8 cellular contexts compared by ENCODE assay signal in the genomic region with DNA sequence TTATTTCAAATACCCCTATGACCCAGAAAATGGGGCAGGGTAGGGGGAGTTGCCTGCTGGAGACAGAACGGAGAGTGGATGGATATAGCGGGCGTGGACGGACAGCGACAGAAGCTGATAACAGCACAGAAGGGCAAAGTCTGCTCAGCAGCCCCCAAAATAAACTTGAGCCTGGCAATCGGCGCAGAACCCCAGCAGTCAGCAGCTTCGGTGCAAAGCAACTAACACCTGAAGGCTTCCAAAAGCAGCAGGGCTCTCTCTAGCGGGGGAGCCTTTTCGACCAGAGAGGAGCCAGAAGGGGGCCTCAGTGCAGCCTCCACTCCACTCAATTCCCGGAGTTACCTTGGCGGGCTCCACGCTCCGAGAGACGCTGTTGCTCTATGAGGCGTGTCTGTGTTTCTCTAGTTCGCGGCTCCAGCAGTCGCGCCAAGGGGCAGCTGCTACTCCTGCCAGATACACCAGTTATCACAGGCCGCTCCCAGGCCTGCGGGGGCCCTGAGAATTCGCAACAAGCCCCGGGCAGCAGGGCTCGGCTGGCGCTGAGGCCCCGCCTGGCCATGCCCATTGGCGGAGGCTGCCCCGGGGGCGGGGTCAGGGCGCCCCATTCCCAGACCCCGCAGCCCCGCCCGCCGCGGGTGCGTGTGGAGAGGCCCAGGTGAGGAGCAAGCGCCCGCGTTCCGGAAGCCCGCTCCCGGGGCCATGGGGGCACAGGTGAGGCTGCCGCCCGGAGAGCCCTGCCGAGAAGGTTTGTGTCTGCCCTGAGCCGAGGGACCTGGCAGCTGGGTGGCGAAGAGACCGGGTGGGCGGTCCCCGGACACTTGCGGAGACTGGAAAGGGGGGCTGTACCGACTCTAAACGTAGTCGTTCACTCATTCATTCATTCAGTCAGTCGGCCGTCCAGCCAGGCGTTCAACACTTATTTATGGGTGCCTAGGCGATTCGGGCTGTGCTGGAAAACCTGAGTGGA. TPM values are rescaled to one million over a fixed set of nuclear protein-coding genes. Genes with fewer than 3 reads are reported as not detected.
DNase-seq lines count a peak whose midpoint lies in the region; ATAC-seq, FAIRE-seq and TF ChIP-seq lines count a peak whose summit lies in the region.

A gene (minus strand): TSS at position 541 of the 967 bp plus-strand sequence. CDS start 63,992 bp downstream, outside the sequence.
A gene (plus strand): TSS at position 632 of the 967 bp plus-strand sequence. CDS start 68 bp downstream, at position 700.

- H3K27me3 Mint-ChIP-seq in nephron (ENCODE audit: low read depth): peaks cover 42% of the 10 kb centered on the region
- peaks cover 29% of the 10 kb centered on the region for H3K27me3 Mint-ChIP-seq in stimulated activated naive CD8-positive, alpha-beta T cell treated with anti-CD3 and anti-CD28 coated beads, Interleukin-15, Interleukin-2, amounts not matched to agents 100 ng/mL and 50 ng/mL, for 24 hours

- ATAC-seq in GM21723 (IDR thresholded peaks at IDR 0.05; ENCODE audit: unreplicated experiment): peak; percentile 95

- TF ChIP-seq RAD21 in Ishikawa (IDR thresholded peaks at IDR 0.05; ENCODE audit: low read depth): 0 out of 2 replicates have a peak, but pooled peaks have one; percentile 2

- peaks cover 5% of the 10 kb centered on the region for H3K4me1 Mint-ChIP-seq in nephron
- peaks cover 33% of the 10 kb centered on the region for H3K4me1 Mint-ChIP-seq in stimulated activated naive CD8-positive, alpha-beta T cell treated with anti-CD3 and anti-CD28 coated beads, Interleukin-15, Interleukin-2, amounts not matched to agents 100 ng/mL and 50 ng/mL, for 24 hours (ENCODE audit: low read depth)

- no peak for FAIRE-seq in RCC 7860 (lab: Jason Lieb, UNC)

- H3K27ac Mint-ChIP-seq in nephron: peak within 1 kb of the TSS; percentile 39 to 73 (median 70)
- peak within 1 kb of the TSS; percentile 58 for H3K27ac Mint-ChIP-seq in stimulated activated naive CD8-positive, alpha-beta T cell treated with anti-CD3 and anti-CD28 coated beads, Interleukin-15, Interleukin-2, amounts not matched to agents 100 ng/mL and 50 ng/mL, for 24 hours

- H3K36me3 Mint-ChIP-seq in nephron (ENCODE audit: low read depth): no peaks in the 10 kb centered on the region
- H3K36me3 Mint-ChIP-seq in stimulated activated naive CD8-positive, alpha-beta T cell treated with anti-CD3 and anti-CD28 coated beads, Interleukin-15, Interleukin-2, amounts not matched to agents 100 ng/mL and 50 ng/mL, for 24 hours (ENCODE audit: low read depth): no peaks in the 10 kb centered on the region

- TF ChIP-seq EP300 in Ishikawa (IDR thresholded peaks at IDR 0.05; ENCODE audit: borderline replicate concordance): no peak

- peaks cover 5% of the 10 kb centered on the region for H3K9me3 Mint-ChIP-seq in nephron
- no peaks in the 10 kb centered on the region for H3K9me3 Mint-ChIP-seq in stimulated activated naive CD8-positive, alpha-beta T cell treated with anti-CD3 and anti-CD28 coated beads, Interleukin-15, Interleukin-2, amounts not matched to agents 100 ng/mL and 50 ng/mL, for 24 hours

- DNase-seq in DMS79 (lab: John Stamatoyannopoulos, UW) (peak; percentile 30), RCC 7860 (ENCODE audit: low spot score) (peak; percentile 22), fibroblast of the aortic adventitia (ENCODE audit: low read depth) (peak; percentile 71)
- DNase-seq in activated T-helper 1 cell treated with anti-CD3 and anti-CD28 coated beads, Interleukin-2, amount 50 U/mL, for 16 hours (ENCODE audit: low read depth in 1 of 2, low spot score in 1 of 2): peak; percentile 32 to 59

- peak within 1 kb of the TSS; percentile 84 to 92 (median 85) for H3K4me3 Mint-ChIP-seq in nephron
- peak within 1 kb of the TSS; percentile 84 for H3K4me3 Mint-ChIP-seq in stimulated activated naive CD8-positive, alpha-beta T cell treated with anti-CD3 and anti-CD28 coated beads, Interleukin-15, Interleukin-2, amounts not matched to agents 100 ng/mL and 50 ng/mL, for 24 hours

- H3K4me3 ChIP-seq in fibroblast of the aortic adventitia (ENCODE audit: low read depth, low read length): peak within 1 kb of the TSS; percentile 85

- TF ChIP-seq CTCF in fibroblast of the aortic adventitia (IDR thresholded peaks at IDR 0.05; ENCODE audit: insufficient read depth, low read length) (peak; percentile 53), nephron (IDR thresholded peaks at IDR 0.05; ENCODE audit: unreplicated experiment in 3 of 3) (peak; percentile 21 to 42 (median 34))

TF ChIP-seq in Ishikawa, 13 proteins besides CTCF, POLR2A, EP300 and RAD21:
- no peak for TF ChIP-seq CEBPB (IDR thresholded peaks at IDR 0.05)
- TF ChIP-seq TEAD4 (IDR thresholded peaks at IDR 0.05): 0 out of 2 replicates have a peak, but pooled peaks have one; percentile 26
- TF ChIP-seq TAF1 (IDR thresholded peaks at IDR 0.05; ENCODE audit: low read depth): peak; percentile 24
- TF ChIP-seq, protein P1, sequence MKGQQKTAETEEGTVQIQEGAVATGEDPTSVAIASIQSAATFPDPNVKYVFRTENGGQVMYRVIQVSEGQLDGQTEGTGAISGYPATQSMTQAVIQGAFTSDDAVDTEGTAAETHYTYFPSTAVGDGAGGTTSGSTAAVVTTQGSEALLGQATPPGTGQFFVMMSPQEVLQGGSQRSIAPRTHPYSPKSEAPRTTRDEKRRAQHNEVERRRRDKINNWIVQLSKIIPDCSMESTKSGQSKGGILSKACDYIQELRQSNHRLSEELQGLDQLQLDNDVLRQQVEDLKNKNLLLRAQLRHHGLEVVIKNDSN (IDR thresholded peaks at IDR 0.05): no peak
- TF ChIP-seq ZBTB7A (IDR thresholded peaks at IDR 0.05; ENCODE audit: low read depth): peak; percentile 73
- TF ChIP-seq, protein P2, sequence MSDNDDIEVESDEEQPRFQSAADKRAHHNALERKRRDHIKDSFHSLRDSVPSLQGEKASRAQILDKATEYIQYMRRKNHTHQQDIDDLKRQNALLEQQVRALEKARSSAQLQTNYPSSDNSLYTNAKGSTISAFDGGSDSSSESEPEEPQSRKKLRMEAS (IDR thresholded peaks at IDR 0.05): peak; percentile 48
- 0 out of 2 replicates have a peak, but pooled peaks have one; percentile 6 for TF ChIP-seq EGR1 (IDR thresholded peaks at IDR 0.05)
- TF ChIP-seq YY1 (IDR thresholded peaks at IDR 0.05; ENCODE audit: low read depth): 0 out of 2 replicates have a peak, but pooled peaks have one; percentile 12
- TF ChIP-seq, protein P3, sequence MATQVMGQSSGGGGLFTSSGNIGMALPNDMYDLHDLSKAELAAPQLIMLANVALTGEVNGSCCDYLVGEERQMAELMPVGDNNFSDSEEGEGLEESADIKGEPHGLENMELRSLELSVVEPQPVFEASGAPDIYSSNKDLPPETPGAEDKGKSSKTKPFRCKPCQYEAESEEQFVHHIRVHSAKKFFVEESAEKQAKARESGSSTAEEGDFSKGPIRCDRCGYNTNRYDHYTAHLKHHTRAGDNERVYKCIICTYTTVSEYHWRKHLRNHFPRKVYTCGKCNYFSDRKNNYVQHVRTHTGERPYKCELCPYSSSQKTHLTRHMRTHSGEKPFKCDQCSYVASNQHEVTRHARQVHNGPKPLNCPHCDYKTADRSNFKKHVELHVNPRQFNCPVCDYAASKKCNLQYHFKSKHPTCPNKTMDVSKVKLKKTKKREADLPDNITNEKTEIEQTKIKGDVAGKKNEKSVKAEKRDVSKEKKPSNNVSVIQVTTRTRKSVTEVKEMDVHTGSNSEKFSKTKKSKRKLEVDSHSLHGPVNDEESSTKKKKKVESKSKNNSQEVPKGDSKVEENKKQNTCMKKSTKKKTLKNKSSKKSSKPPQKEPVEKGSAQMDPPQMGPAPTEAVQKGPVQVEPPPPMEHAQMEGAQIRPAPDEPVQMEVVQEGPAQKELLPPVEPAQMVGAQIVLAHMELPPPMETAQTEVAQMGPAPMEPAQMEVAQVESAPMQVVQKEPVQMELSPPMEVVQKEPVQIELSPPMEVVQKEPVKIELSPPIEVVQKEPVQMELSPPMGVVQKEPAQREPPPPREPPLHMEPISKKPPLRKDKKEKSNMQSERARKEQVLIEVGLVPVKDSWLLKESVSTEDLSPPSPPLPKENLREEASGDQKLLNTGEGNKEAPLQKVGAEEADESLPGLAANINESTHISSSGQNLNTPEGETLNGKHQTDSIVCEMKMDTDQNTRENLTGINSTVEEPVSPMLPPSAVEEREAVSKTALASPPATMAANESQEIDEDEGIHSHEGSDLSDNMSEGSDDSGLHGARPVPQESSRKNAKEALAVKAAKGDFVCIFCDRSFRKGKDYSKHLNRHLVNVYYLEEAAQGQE (IDR thresholded peaks at IDR 0.05; ENCODE audit: low read depth): no peak
- no peak for TF ChIP-seq TCF12 (IDR thresholded peaks at IDR 0.05; ENCODE audit: low read depth)
- no peak for TF ChIP-seq CREB1 (IDR thresholded peaks at IDR 0.05; ENCODE audit: low read depth)
- TF ChIP-seq NFIC (IDR thresholded peaks at IDR 0.05): 0 out of 2 replicates have a peak, but pooled peaks have one; percentile 23
- TF ChIP-seq FOXM1 (IDR thresholded peaks at IDR 0.05; ENCODE audit: borderline replicate concordance, low read depth): no peak
TF ChIP-seq in Ishikawa: peak in this region for 7.

RNA-seq across cellular contexts. Expression of the first gene that starts in this region (rescaled TPM):
- 0.18 TPM in 1 of 2 replicates, not detected in the other for total RNA-seq in fibroblast of the aortic adventitia (ENCODE audit: low replicate concordance)

RNA-seq across cellular contexts. Expression of the second gene that starts in this region (rescaled TPM):
- total RNA-seq in fibroblast of the aortic adventitia (ENCODE audit: low replicate concordance): 0.08 and 0.90 TPM in 2 replicates

Comparison
In these comparisons a context has a peak if more than half of its experiments do, and no peak if none do; other contexts are left out.
1. Peak in every context shown above with its lines: DNase-seq, ATAC-seq and H3K4me3 ChIP-seq.
2. Peak in DNase-seq and H3K4me3 ChIP-seq in fibroblast of the aortic adventitia; RNA of the genes that start here not detected or under 1 TPM.